ENCODE assay signal across 28 cellular contexts in the genomic region with DNA sequence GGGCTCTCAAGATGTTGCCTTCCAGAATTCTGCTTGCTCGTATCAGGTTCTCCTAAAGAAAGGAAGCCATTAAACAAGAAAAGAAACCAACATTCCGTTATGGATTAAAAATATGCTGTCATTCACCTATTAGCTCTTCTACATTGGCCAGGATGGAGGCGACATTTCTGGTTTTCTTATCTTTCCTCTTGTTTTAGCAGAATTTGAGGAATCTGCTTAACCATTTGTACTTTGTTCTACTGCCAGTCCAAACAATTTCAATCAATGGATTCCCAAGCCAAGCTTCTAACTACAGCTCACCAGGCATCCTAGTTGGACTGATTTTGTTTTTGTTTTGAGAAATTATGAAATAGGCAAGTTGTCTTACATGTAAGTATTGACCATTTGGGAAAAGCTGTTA.
"Had no signal": no experiment of that assay in that cellular context is flagged by ENCODE, and none has a peak within 500 bp of the region (broad histone marks: within the 10 kb centered on the region; RNA-seq: fewer than 3 reads in every experiment).

No MANE protein-coding gene starts in this region.

- H3K9ac ChIP-seq: KMS-11 had no signal

- H3K4me2 ChIP-seq: KMS-11 had no signal

- H3K4me3 ChIP-seq: ascending aorta, breast epithelium, MG63, Peyer's patch, SJSA1 had no signal

- H3K9me3 ChIP-seq: ascending aorta, breast epithelium, MG63, Peyer's patch, SJSA1 had no signal

- H3K4me1 ChIP-seq: breast epithelium, Peyer's patch had no signal

- H3K36me3 ChIP-seq: ascending aorta, breast epithelium, MG63, Peyer's patch, SJSA1 had no signal

- H3K27me3 ChIP-seq: ascending aorta, breast epithelium, MG63, Peyer's patch, SJSA1 had no signal

- H3K27ac ChIP-seq: ascending aorta, breast epithelium, KMS-11, Peyer's patch, RWPE1, SJSA1 had no signal

- DNase-seq: activated CD4-positive, alpha-beta T cell treated with anti-CD3 and anti-CD28 coated beads for 4 hours; activated CD8-positive, alpha-beta memory T cell treated with anti-CD3 and anti-CD28 coated beads, Interleukin-2, amount 50 U/mL, for 48 hours; activated CD8-positive, alpha-beta T cell treated with anti-CD3 and anti-CD28 coated beads, Interleukin-2, amount 10 ng/mL, durations not matched to agents 7 days and 5 days; activated effector memory CD4-positive, alpha-beta T cell treated with Interleukin-2 at 50 U/mL for 16 hours; activated naive CD4-positive, alpha-beta T cell; activated naive CD8-positive, alpha-beta T cell treated with anti-CD3 and anti-CD28 coated beads, Interleukin-2, amount 50 U/mL, for 24 hours; activated T-cell treated with anti-CD3 and anti-CD28 coated beads, Interleukin-2, amount 50 U/mL, for 1 hour; amniotic stem cell; caudate nucleus; MG63; MV-4-11; NCI-H1092 treated with DMSO at 0.1 percent for 48 hours; NCI-H1436; NCI-H1694 treated with DMSO at 0.1 percent for 48 hours; NCI-H2029 treated with DMSO at 0.1 percent for 48 hours; NCI-H345; NCI-H510A; NCI-H526 treated with DMSO at 0.1 percent for 48 hours; NK-92 treated with Interleukin-12 subunit alpha and Interleukin-12 subunit beta, amount 100 ng/mL, for 24 hours; OCI-M1; Peyer's patch; Right ventricle myocardium superior; SW 1271 had no signal
